ENCODE assay signal across 18 cellular contexts in the genomic region with DNA sequence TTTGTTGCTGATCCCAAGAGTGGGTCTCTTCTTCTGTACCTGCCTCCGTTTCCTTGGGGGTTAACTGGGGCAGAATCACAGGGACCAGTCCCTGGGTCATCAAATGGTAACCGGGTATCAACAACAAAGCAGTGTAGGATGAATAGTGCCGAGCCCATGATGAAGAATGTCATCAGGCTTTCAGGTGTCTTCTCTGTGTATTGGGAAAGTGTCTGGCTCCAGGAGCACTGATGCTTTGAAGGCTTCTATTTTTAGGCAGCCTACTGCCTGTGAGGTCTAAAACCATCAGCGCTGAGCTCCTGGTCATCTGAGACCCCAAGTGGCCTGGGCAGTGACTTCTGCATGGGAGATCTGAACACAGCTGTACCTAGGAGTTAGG. TPM values are rescaled to one million over a fixed set of nuclear protein-coding genes. Genes with fewer than 3 reads are reported as not detected.
"Had no signal": no experiment of that assay in that cellular context is flagged by ENCODE, and none has a peak within 500 bp of the region (broad histone marks: within the 10 kb centered on the region; RNA-seq: fewer than 3 reads in every experiment).

No MANE protein-coding gene starts in this region.

- H3K36me3 Mint-ChIP-seq: activated naive CD4-positive, alpha-beta T cell treated with anti-CD3 and anti-CD28 coated beads, Interleukin-2, amount 50 U/mL, for 72 hours; brain; immature natural killer cell; naive B cell had no signal

- H3K4me3 Mint-ChIP-seq: activated B cell treated with CpG ODN at 0.5 μM for 24 hours; activated T-cell treated with anti-CD3 and anti-CD28 coated beads, Interleukin-2, amount 50 U/mL, for 24 hours; brain; central memory CD8-positive, alpha-beta T cell; immature natural killer cell; naive B cell had no signal

- ATAC-seq: activated naive CD4-positive, alpha-beta T cell treated with anti-CD3 and anti-CD28 coated beads, Interleukin-2, amount 50 U/mL, for 72 hours had no signal

- H3K27ac ChIP-seq: heart left ventricle, skin epidermis had no signal

- H3K9me3 ChIP-seq: upper lobe of left lung had no signal

- H3K4me3 ChIP-seq: heart left ventricle, skin epidermis, upper lobe of left lung had no signal

- H3K9me3 Mint-ChIP-seq: activated B cell treated with CpG ODN at 0.5 μM for 24 hours; activated naive CD4-positive, alpha-beta T cell treated with anti-CD3 and anti-CD28 coated beads, Interleukin-2, amount 50 U/mL, for 72 hours; activated T-cell treated with anti-CD3 and anti-CD28 coated beads, Interleukin-2, amount 50 U/mL, for 24 hours; brain; central memory CD8-positive, alpha-beta T cell; immature natural killer cell had no signal

- DNase-seq: activated B cell treated with CpG ODN at 0.5 μM for 24 hours; activated CD4-positive, alpha-beta T cell treated with anti-CD3 and anti-CD28 coated beads, Interleukin-2, amount 50 U/mL, for 1 hour; activated T-cell treated with anti-CD3 and anti-CD28 coated beads, Interleukin-2, amount 50 U/mL, for 24 hours; amniotic stem cell; effector memory CD4-positive, alpha-beta T cell; immature natural killer cell; naive B cell; stimulated activated CD4-positive, alpha-beta T cell treated with anti-CD3 and anti-CD28 coated beads, Interleukin-4, amount 100 ng/mL, for 24 hours; stimulated activated naive CD4-positive, alpha-beta T cell; SW 1271 had no signal

- H3K27ac Mint-ChIP-seq: activated B cell treated with CpG ODN at 0.5 μM for 24 hours; activated naive CD4-positive, alpha-beta T cell treated with anti-CD3 and anti-CD28 coated beads, Interleukin-2, amount 50 U/mL, for 72 hours; activated T-cell treated with anti-CD3 and anti-CD28 coated beads, Interleukin-2, amount 50 U/mL, for 24 hours; immature natural killer cell; naive B cell had no signal

- H3K27me3 ChIP-seq: upper lobe of left lung had no signal

- H3K4me1 Mint-ChIP-seq: activated B cell treated with CpG ODN at 0.5 μM for 24 hours; central memory CD8-positive, alpha-beta T cell; immature natural killer cell; naive B cell had no signal

- H3K36me3 ChIP-seq: heart left ventricle, upper lobe of left lung had no signal

RNA-seq across cellular contexts. Expression of a gene that starts 48.2 kb away (rescaled TPM):
- total RNA-seq: activated B cell treated with CpG ODN at 0.5 μM for 24 hours; activated naive CD4-positive, alpha-beta T cell treated with anti-CD3 and anti-CD28 coated beads, Interleukin-2, amount 50 U/mL, for 72 hours; heart left ventricle; mammary epithelial cell; posterior vena cava had no signal
- polyA plus RNA-seq: heart left ventricle, immature natural killer cell, mammary epithelial cell had no signal
